Comparison of ENCODE assay signal across 22 cellular contexts in the genomic region with DNA sequence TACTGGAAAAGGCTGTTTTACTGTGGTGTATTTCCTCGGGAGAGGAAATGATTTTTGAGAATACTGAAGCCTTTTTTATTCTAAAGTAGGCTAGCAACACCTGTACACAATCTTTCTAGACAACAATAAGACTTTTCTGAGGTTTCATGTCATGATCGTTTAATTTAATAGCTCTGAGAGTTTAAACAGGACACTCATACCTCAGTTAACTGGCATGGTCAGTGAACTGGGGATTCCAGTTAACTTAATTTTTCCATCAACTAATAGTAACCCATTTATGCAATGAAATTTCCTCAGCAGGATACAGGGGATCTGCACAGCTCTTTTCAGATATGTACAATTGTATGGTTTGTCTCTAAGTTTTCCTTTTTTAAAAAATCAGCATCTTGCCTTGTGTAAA.
"Had no signal": no experiment of that assay in that cellular context is flagged by ENCODE, and none has a peak within 500 bp of the region (broad histone marks: within the 10 kb centered on the region; RNA-seq: fewer than 3 reads in every experiment).

No MANE protein-coding gene starts in this region.

- H3K4me3 ChIP-seq: K562 had no signal

- H3K4me2 ChIP-seq: KMS-11 had no signal

- DNase-seq: Kasumi-1, MM.1S, NCI-H1092 treated with DMSO at 0.1 percent for 48 hours, NCI-H1436, NCI-H187, NCI-H2029, NCI-H2081 treated with DMSO at 0.1 percent for 48 hours, NCI-H2171, NCI-H226, NCI-H446, NCI-H510A, NCI-H524 treated with DMSO at 0.1 percent for 48 hours, NCI-H69, NCI-H774, PC-3, SHP77, SW 1271 had no signal

- ATAC-seq: HepG2, K562, Panc1, PC-3 had no signal

- H3K27ac ChIP-seq: KMS-11, RWPE1 had no signal

- H3K9ac ChIP-seq: KMS-11 had no signal

- FAIRE-seq: HepG2, K562 had no signal
